In genomic region chr5:86143837-86144236, GRCh38 we compare ENCODE assay signal across 22 cellular contexts.
DNase-seq lines count a peak whose midpoint lies in the region; ATAC-seq and TF ChIP-seq lines count a peak whose summit lies in the region.
"Had no signal": no experiment of that assay in that cellular context is flagged by ENCODE, and none has a peak within 500 bp of the region (broad histone marks: within the 10 kb centered on the region; RNA-seq: fewer than 3 reads in every experiment).

No MANE protein-coding gene starts in this region.

- TF ChIP-seq EP300 in stomach (IDR thresholded peaks at IDR 0.05) = no peak

- WGBS in aorta, 2 donors = 7 to 10% methylated on average over 3 of the region's 3 CpGs
- 51 to 82% (median 73%) methylated on average over 3 of the region's 3 CpGs for WGBS in stomach, 5 donors

- peak; percentile 14 to 52 for DNase-seq in SHP77 (lab: John Stamatoyannopoulos, UW)
- no peak for DNase-seq in SHP77 treated with DMSO at 0.1 percent for 48 hours (lab: John Stamatoyannopoulos, UW)
- DNase-seq in astrocyte of the hippocampus (ENCODE audit: low read depth, low spot score) = peak; percentile 2
- DNase-seq in lower lobe of right lung = peak; percentile 41
- peak in 1 of 2 donors; percentile 70 for DNase-seq in aorta
- no peak for DNase-seq in stomach
- no peak for DNase-seq in C1 segment of cervical spinal cord (lab: John Stamatoyannopoulos, UW)
- no peak for DNase-seq in head of caudate nucleus
- DNase-seq: activated CD4-positive, alpha-beta T cell treated with anti-CD3 and anti-CD28 coated beads for 1 hour; activated CD8-positive, alpha-beta memory T cell treated with anti-CD3 and anti-CD28 coated beads for 24 hours; activated naive CD4-positive, alpha-beta T cell; activated T-cell treated with anti-CD3 and anti-CD28 coated beads, Interleukin-2, amount 50 U/mL, for 24 hours; Calu3; caudate nucleus; H7; MG63; NCI-H1436 treated with DMSO at 0.1 percent for 48 hours; stimulated activated CD4-positive, alpha-beta T cell treated with anti-CD3 and anti-CD28 coated beads, Interleukin-2, amount 100 ng/mL, for 48 hours; stimulated activated naive CD8-positive, alpha-beta T cell treated with anti-CD3 and anti-CD28 coated beads, Interleukin-15, Interleukin-2, amounts not matched to agents 100 U/mL and 50 U/mL, for 24 hours; trophoblast cell had no signal

- no peak overlapping the region for H3K4me3 ChIP-seq in lower lobe of right lung
- no peak overlapping the region for H3K4me3 ChIP-seq in aorta (ENCODE audit: low read length in 2 of 2)
- no peak overlapping the region for H3K4me3 ChIP-seq in stomach
- H3K4me3 ChIP-seq: BLaER1, MG63, neural progenitor cell had no signal

- ATAC-seq in lower lobe of right lung (peak; percentile 44 to 64), aorta (ENCODE audit: low FRiP score) (peak; percentile 19)
- ATAC-seq: stimulated activated naive CD8-positive, alpha-beta T cell treated with anti-CD3 and anti-CD28 coated beads, Interleukin-15, Interleukin-2, amounts not matched to agents 100 U/mL and 50 U/mL, for 24 hours had no signal

- H3K9me3 ChIP-seq in lower lobe of right lung = no peaks in the 10 kb centered on the region
- H3K9me3 ChIP-seq in aorta (ENCODE audit: control insufficient read depth, low read length) = no peaks in the 10 kb centered on the region
- no peaks in the 10 kb centered on the region for H3K9me3 ChIP-seq in stomach
- H3K9me3 ChIP-seq: BLaER1, MG63 had no signal

- no peak overlapping the region for H3K27ac ChIP-seq in lower lobe of right lung
- H3K27ac ChIP-seq in aorta (ENCODE audit: low read depth in 1 of 2, low read length in 2 of 2) = no peak overlapping the region
- H3K27ac ChIP-seq in stomach = no peak overlapping the region
- H3K27ac ChIP-seq: BLaER1, neural progenitor cell had no signal

- intact Hi-C loops in lower lobe of right lung (cut with DNase I) = no loop called here
- intact Hi-C loops in aorta (cut with DNase I) = no loop called here
- intact Hi-C loops in stomach (cut with DNase I; ENCODE audit: low total_unique reads) = no loop called here
- intact Hi-C loops in head of caudate nucleus (cut with DNase I) = no loop called here

- H3K36me3 ChIP-seq in lower lobe of right lung (no peaks in the 10 kb centered on the region), aorta (ENCODE audit: control insufficient read depth in 1 of 2, insufficient read depth in 2 of 2, low read length in 1 of 2) (no peaks in the 10 kb centered on the region), stomach (no peaks in the 10 kb centered on the region)
- H3K36me3 ChIP-seq: BLaER1, MG63, neural progenitor cell had no signal

- no peaks in the 10 kb centered on the region for H3K27me3 ChIP-seq in lower lobe of right lung (ENCODE audit: low read depth)
- H3K27me3 ChIP-seq in aorta (ENCODE audit: control insufficient read depth in 1 of 2, insufficient read depth in 2 of 2, low read length in 1 of 2) = no peaks in the 10 kb centered on the region
- no peaks in the 10 kb centered on the region for H3K27me3 ChIP-seq in stomach
- H3K27me3 ChIP-seq: BLaER1, MG63, neural progenitor cell had no signal

- H3K4me1 ChIP-seq in lower lobe of right lung (no peaks in the 10 kb centered on the region), aorta (ENCODE audit: control insufficient read depth in 1 of 2, insufficient read depth in 2 of 2, low read length in 2 of 2) (no peaks in the 10 kb centered on the region), stomach (no peaks in the 10 kb centered on the region)
- H3K4me1 ChIP-seq: BLaER1, neural progenitor cell had no signal

- no peak for TF ChIP-seq POLR2A in stomach (IDR thresholded peaks at IDR 0.05)

- TF ChIP-seq CTCF in lower lobe of right lung (IDR thresholded peaks at IDR 0.05) (no peak), stomach (IDR thresholded peaks at IDR 0.05) (no peak)

Comparison
In these comparisons a context has a peak if more than half of its experiments do, and no peak if none do; other contexts are left out.
1. DNase-seq: peak in SHP77 (2 of 2), astrocyte of the hippocampus (single experiment) and lower lobe of right lung (single experiment); none in SHP77 treated with DMSO at 0.1 percent for 48 hours (single experiment), stomach (single experiment), C1 segment of cervical spinal cord (0 of 14) and head of caudate nucleus (0 of 42).